Comparison of ENCODE assay signal across 22 cellular contexts in the genomic region with DNA sequence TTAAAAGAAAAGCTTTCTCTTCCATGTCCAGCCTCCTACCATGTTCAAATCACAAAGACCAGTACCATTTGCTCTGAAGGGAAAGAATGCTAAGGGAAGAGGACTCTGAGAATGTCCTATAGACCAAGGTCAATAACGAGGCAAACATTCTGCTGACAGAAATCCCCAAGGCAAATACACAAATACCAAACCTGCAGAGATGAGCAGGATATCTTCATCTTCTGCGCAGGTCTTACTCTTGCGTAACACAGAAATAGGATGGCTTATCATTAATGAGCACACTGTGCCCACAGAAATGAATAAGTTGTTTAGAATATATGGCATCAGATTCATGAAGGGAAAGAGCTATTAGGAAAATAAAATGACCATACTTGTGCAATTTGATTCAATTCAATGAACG.
"Had no signal": no experiment of that assay in that cellular context is flagged by ENCODE, and none has a peak within 500 bp of the region (broad histone marks: within the 10 kb centered on the region; RNA-seq: fewer than 3 reads in every experiment).

No MANE protein-coding gene starts in this region.

- H3K36me3 ChIP-seq: left lung, pancreas, prostate gland, sigmoid colon, spleen, suprapubic skin, thoracic aorta, tibial artery, upper lobe of right lung had no signal

- H3K27me3 ChIP-seq: left lung, pancreas, sigmoid colon, spleen, suprapubic skin, tibial artery, upper lobe of right lung had no signal

- H3K4me1 ChIP-seq: pancreas, prostate gland, spleen, tibial artery, upper lobe of right lung had no signal

- H3K9me3 ChIP-seq: left lung, mucosa of descending colon, pancreas, prostate gland, sigmoid colon, spleen, suprapubic skin, thoracic aorta, tibial artery, upper lobe of right lung had no signal

- DNase-seq: hypothalamus; immature natural killer cell; kidney; left colon; left lung; mucosa of descending colon; naive thymus-derived CD8-positive, alpha-beta T cell; nucleus accumbens; pancreas; right cardiac atrium; sigmoid colon; small intestine; spleen; stimulated activated CD4-positive, alpha-beta T cell treated with anti-CD3 and anti-CD28 coated beads, Interleukin-4, amount 100 ng/mL, for 24 hours; stimulated activated naive CD4-positive, alpha-beta T cell; upper lobe of right lung had no signal

- H3K27ac ChIP-seq: left lung, pancreas, prostate gland, sigmoid colon, spleen, suprapubic skin, thoracic aorta, tibial artery, upper lobe of right lung had no signal

- ATAC-seq: left colon; left lung; mucosa of descending colon; naive thymus-derived CD8-positive, alpha-beta T cell; pancreas; right cardiac atrium; stimulated activated effector memory CD8-positive, alpha-beta T cell treated with anti-CD3 and anti-CD28 coated beads, Interleukin-12 subunit alpha, Interleukin-12 subunit beta, amount 100 ng/mL, for 72 hours; upper lobe of right lung had no signal

- H3K4me3 ChIP-seq: left lung, lung, mucosa of descending colon, pancreas, prostate gland, sigmoid colon, spleen, suprapubic skin, thoracic aorta, tibial artery, upper lobe of right lung had no signal
